In the genomic region with DNA sequence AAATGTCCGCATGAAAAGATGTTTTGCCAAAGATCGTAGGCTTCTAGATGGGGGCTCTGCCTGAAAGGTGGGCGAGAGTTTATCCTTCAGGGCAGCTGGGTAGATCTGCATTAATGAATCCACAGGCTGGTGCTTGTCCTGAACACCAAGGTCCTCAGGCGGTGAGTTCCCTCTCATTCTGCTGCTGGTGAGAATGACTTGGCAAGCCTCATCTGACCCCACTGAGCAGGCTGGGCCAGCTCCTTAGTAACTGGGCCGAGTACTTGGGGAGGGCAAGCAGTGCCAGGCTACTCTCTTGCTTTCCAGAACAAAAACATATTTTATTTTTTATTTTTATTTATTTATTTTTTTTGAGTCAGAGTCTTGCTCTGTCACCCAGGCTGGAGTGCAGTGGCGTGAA, we compare ENCODE assay signal across 26 cellular contexts. TPM values are rescaled to one million over a fixed set of nuclear protein-coding genes. Genes with fewer than 3 reads are reported as not detected.
"Had no signal": no experiment of that assay in that cellular context is flagged by ENCODE, and none has a peak within 500 bp of the region (broad histone marks: within the 10 kb centered on the region; RNA-seq: fewer than 3 reads in every experiment).

No MANE protein-coding gene starts in this region.

- DNase-seq: activated B cell treated with CpG ODN at 0.5 μM for 24 hours; activated CD4-positive, alpha-beta T cell treated with anti-CD3 and anti-CD28 coated beads, Interleukin-2, amount 50 U/mL, for 1 hour; activated CD8-positive, alpha-beta T cell treated with anti-CD3 and anti-CD28 coated beads for 36 hours; activated gamma-delta T cell treated with Interleukin-2 at 50 U/mL for 16 hours; activated naive CD4-positive, alpha-beta T cell treated with anti-CD3 and anti-CD28 coated beads, Interleukin-2, amount 50 U/mL, for 16 hours; activated T-cell treated with anti-CD3 and anti-CD28 coated beads, Interleukin-2, amount 50 U/mL, for 4 hours; amniotic stem cell; brain microvascular endothelial cell; endodermal cell; esophagus squamous epithelium; foreskin melanocyte; left ventricle myocardium superior; naive B cell; nephron progenitor cell; ovary; psoas muscle; sigmoid colon; small intestine; stimulated activated CD4-positive, alpha-beta T cell treated with anti-CD3 and anti-CD28 coated beads, Interleukin-4, amount 100 ng/mL, for 4 hours; stimulated activated CD8-positive, alpha-beta memory T cell treated with anti-CD3 and anti-CD28 coated beads, Interleukin-4, amount 100 ng/mL, for 48 hours; stimulated activated naive CD8-positive, alpha-beta T cell treated with anti-CD3 and anti-CD28 coated beads, Interleukin-15, amount 100 ng/mL, for 72 hours; thyroid gland; upper lobe of left lung had no signal

- ATAC-seq: activated CD8-positive, alpha-beta T cell treated with anti-CD3 and anti-CD28 coated beads for 36 hours; activated T-cell treated with anti-CD3 and anti-CD28 coated beads, Interleukin-2, amount 50 U/mL, for 4 hours; activated T-helper 17 cell treated with anti-CD3 and anti-CD28 coated beads, Interleukin-2, amount 50 U/mL, for 72 hours; left ventricle myocardium superior; psoas muscle; stimulated activated memory B cell treated with anti-CD40 and anti-IgM and Interleukin-4, amounts not matched to agents 10 μg/mL and 1 μg/mL and 100 μg/mL, for 72 hours; stimulated activated naive CD8-positive, alpha-beta T cell treated with anti-CD3 and anti-CD28 coated beads, Interleukin-15, amount 100 ng/mL, for 72 hours had no signal

- H3K4me1 ChIP-seq: psoas muscle, sigmoid colon, thyroid gland, vagina had no signal

- H3K27me3 ChIP-seq: ovary, thyroid gland, upper lobe of left lung, vagina had no signal

- H3K36me3 ChIP-seq: brain microvascular endothelial cell, esophagus squamous epithelium, ovary, sigmoid colon, thyroid gland, upper lobe of left lung, vagina had no signal

- H3K4me3 ChIP-seq: esophagus squamous epithelium, ovary, psoas muscle, sigmoid colon, thyroid gland, upper lobe of left lung, vagina had no signal

- H3K9me3 ChIP-seq: esophagus squamous epithelium, ovary, psoas muscle, sigmoid colon, thyroid gland, upper lobe of left lung, vagina had no signal

- H3K27ac ChIP-seq: brain microvascular endothelial cell, esophagus squamous epithelium, ovary, psoas muscle, sigmoid colon, thyroid gland, upper lobe of left lung, vagina had no signal

RNA-seq across cellular contexts. Expression of gene MGAT5B, which starts 36.9 kb away (rescaled TPM):
- total RNA-seq: activated CD8-positive, alpha-beta T cell treated with anti-CD3 and anti-CD28 coated beads for 36 hours; left ventricle myocardium superior had no signal
